9 cellular contexts compared by ENCODE assay signal in the genomic region with DNA sequence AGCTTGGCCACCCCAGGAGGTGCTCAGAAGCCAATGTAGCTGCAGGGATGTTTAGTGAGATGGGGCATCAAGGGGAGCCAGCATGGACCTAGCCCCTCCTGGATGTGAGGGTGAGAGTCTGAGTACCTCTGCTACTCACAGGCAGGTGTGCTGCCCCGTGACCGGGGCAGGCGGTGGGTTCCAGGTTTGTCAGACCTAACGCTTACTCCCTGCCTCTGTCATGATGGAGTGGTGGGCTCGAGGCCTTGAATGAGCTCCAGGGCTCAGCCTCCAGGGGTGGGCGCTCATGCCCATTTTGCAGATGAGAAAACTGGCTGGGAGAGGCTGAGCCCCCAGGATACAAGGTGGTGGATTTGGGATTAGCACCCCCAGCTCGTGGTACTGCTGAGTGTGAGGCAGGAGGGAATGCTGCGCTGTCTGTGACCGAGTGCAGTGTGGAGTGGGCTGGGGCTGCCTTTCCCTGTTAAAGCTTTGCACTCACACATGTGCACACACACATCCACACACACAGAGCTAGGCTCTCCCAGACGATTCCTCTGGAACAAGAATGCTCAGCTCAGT. TPM values are rescaled to one million over a fixed set of nuclear protein-coding genes. Genes with fewer than 3 reads are reported as not detected.
DNase-seq lines count a peak whose midpoint lies in the region; ATAC-seq, FAIRE-seq and TF ChIP-seq lines count a peak whose summit lies in the region.
"Had no signal": no experiment of that assay in that cellular context is flagged by ENCODE, and none has a peak within 500 bp of the region (broad histone marks: within the 10 kb centered on the region; RNA-seq: fewer than 3 reads in every experiment).

No MANE protein-coding gene starts in this region.

- peak overlapping the region; percentile 81 for H3K4me3 ChIP-seq in HL-60 (replicated peaks; ENCODE audit: insufficient read depth, low read length)
- H3K4me3 ChIP-seq in body of pancreas: peak overlapping the region in 1 of 2 donors; percentile 74
- H3K4me3 ChIP-seq in keratinocyte (ENCODE audit: control insufficient read depth in 2 of 3, extremely low read depth in 1 of 3, insufficient read depth in 2 of 3, low read depth in 1 of 3, low read length in 3 of 3): peak overlapping the region; percentile 73 to 93 (median 75)
- H3K4me3 ChIP-seq in spleen: peak overlapping the region; percentile 53 to 86 (median 62)

- ATAC-seq in body of pancreas (no peak), GM18519 (IDR thresholded peaks at IDR 0.05; ENCODE audit: low FRiP score, unreplicated experiment) (no peak), HG02884 (IDR thresholded peaks at IDR 0.05; ENCODE audit: unreplicated experiment) (no peak)

- no peak overlapping the region for H2AFZ ChIP-seq in keratinocyte (ENCODE audit: control insufficient read depth, low read length)

- H3K9me3 ChIP-seq in body of pancreas (no peaks in the 10 kb centered on the region), keratinocyte (ENCODE audit: control insufficient read depth, low read depth, low read length) (no peaks in the 10 kb centered on the region), spleen (no peaks in the 10 kb centered on the region)

- peak overlapping the region; percentile 80 for H3K9ac ChIP-seq in keratinocyte (ENCODE audit: control insufficient read depth, extremely low read depth, insufficient read depth, low read length)

- dilution Hi-C loops in keratinocyte (cut with MboI; ENCODE audit: extremely low pct_ligation_motif_present, low sequenced_read_pairs): no loop called here

- peaks cover 30% of the 10 kb centered on the region for H4K20me1 ChIP-seq in keratinocyte (ENCODE audit: control insufficient read depth, extremely low read depth, insufficient read depth, low read length)

- DNase-seq in HL-60 (ENCODE audit: low read depth in 1 of 2, low spot score in 1 of 2) (no peak), body of pancreas (no peak), keratinocyte (ENCODE audit: low read depth, low spot score) (no peak), spleen (no peak), dedifferentiated amniotic fluid mesenchymal stem cell (ENCODE audit: extremely low spot score) (no peak), putamen (ENCODE audit: low spot score) (no peak)

- H3K9me1 ChIP-seq in keratinocyte (ENCODE audit: control insufficient read depth, extremely low read depth, insufficient read depth, low read length): peaks cover 9% of the 10 kb centered on the region

- H3K27ac ChIP-seq in HL-60 (replicated peaks): peak overlapping the region; percentile 76
- H3K27ac ChIP-seq in body of pancreas: peak overlapping the region; percentile 65 to 87 (median 78)
- H3K27ac ChIP-seq in keratinocyte (ENCODE audit: control insufficient read depth, insufficient read depth, low read length): peak overlapping the region; percentile 77
- H3K27ac ChIP-seq in spleen: peak overlapping the region in 6 of 8 donors; percentile 73 to 90 (median 86)

- no peaks in the 10 kb centered on the region for H3K27me3 ChIP-seq in HL-60 (ENCODE audit: insufficient read depth, poor library complexity, severe bottlenecking)
- no peaks in the 10 kb centered on the region for H3K27me3 ChIP-seq in body of pancreas
- no peaks in the 10 kb centered on the region for H3K27me3 ChIP-seq in keratinocyte (ENCODE audit: control insufficient read depth, extremely low read depth, insufficient read depth, low read length)
- H3K27me3 ChIP-seq in spleen (replicated peaks in 1 of 7): peaks cover 0 to 5% (median 0%) of the 10 kb centered on the region in 7 donors

- no peak for FAIRE-seq in keratinocyte (lab: Jason Lieb, UNC)
- FAIRE-seq: GM19239 had no signal

- peaks cover 78% of the 10 kb centered on the region for H3K4me1 ChIP-seq in body of pancreas
- H3K4me1 ChIP-seq in keratinocyte (ENCODE audit: control insufficient read depth, extremely low read depth, insufficient read depth, low read length): peaks cover 53% of the 10 kb centered on the region
- H3K4me1 ChIP-seq in spleen: peaks cover 15 to 85% (median 69%) of the 10 kb centered on the region in 6 donors

- peak overlapping the region; percentile 88 for H3K4me2 ChIP-seq in keratinocyte (ENCODE audit: control insufficient read depth, extremely low read depth, insufficient read depth, low read depth, low read length)

- peaks cover 60% of the 10 kb centered on the region for H3K79me2 ChIP-seq in keratinocyte (ENCODE audit: control insufficient read depth, insufficient read depth, low read length)

- no peak for TF ChIP-seq CTCF in HL-60 (IDR thresholded peaks at IDR 0.05; ENCODE audit: insufficient read depth, low read length)
- TF ChIP-seq CTCF in body of pancreas (IDR thresholded peaks at IDR 0.05): no peak
- no peak for TF ChIP-seq CTCF in keratinocyte (optimal IDR thresholded peaks at IDR 0.05 in 1 of 3, IDR thresholded peaks at IDR 0.05 in 1 of 3, conservative IDR thresholded peaks at IDR 0.05 in 1 of 3; ENCODE audit: extremely low read depth in 1 of 3, insufficient read depth in 2 of 3, low read length in 3 of 3)
- TF ChIP-seq CTCF in spleen (IDR thresholded peaks at IDR 0.05 in 8 of 11, conservative IDR thresholded peaks at IDR 0.05 in 3 of 11): no peak

- 0 to 39% methylated on average over 3 to 10 of the region's 10 CpGs for WGBS in body of pancreas, 2 donors
- 46 to 78% (median 72%) methylated on average over 6 to 10 of the region's 10 CpGs for WGBS in spleen, 5 donors

- intact Hi-C loops in body of pancreas (cut with DNase I): no loop called here
- intact Hi-C loops in spleen (cut with DNase I; ENCODE audit: low total_unique reads): loop anchor here (10.0 kb wide), 1 partner anchor 153 kb away; no protein-coding TSS in a partner anchor

- H3K36me3 ChIP-seq in body of pancreas (replicated peaks in 1 of 2; ENCODE audit: insufficient read depth in 1 of 2, low read depth in 2 of 2) (no peaks in the 10 kb centered on the region), keratinocyte (ENCODE audit: control insufficient read depth in 2 of 2, extremely low read depth in 1 of 2, insufficient read depth in 2 of 2, low read length in 2 of 2) (no peaks in the 10 kb centered on the region), spleen (no peaks in the 10 kb centered on the region)

- TF ChIP-seq POLR2A in body of pancreas (IDR thresholded peaks at IDR 0.05) (no peak), spleen (IDR thresholded peaks at IDR 0.05) (no peak)

RNA-seq across cellular contexts. Expression of gene RXRA, which starts 1.5 kb away (rescaled TPM):
- total RNA-seq in body of pancreas (10 to 100 TPM; 31.4 to 41.9 TPM), spleen (100 to 1,000 TPM in 2 of 7 donors, 10 to 100 TPM in 5; 67.7 to 116 (median 95.6) TPM)
- polyA plus RNA-seq in keratinocyte (9.7 to 17.2 TPM (median 16.7 TPM) in 3 replicates), spleen (10 to 100 TPM; 10.9 to 40.4 (median 11.9) TPM)
- polyA plus RNA-seq in keratinocyte (2011; ENCODE audit: low read depth): 15.9 TPM
- 10.5 and 21.8 TPM in 2 replicates for polyA plus RNA-seq in keratinocyte (2011; cell fraction: cytosol; rRNA removed)
- polyA plus RNA-seq in keratinocyte (2011; cell fraction: nucleus; rRNA removed): 19.4 and 29.5 TPM in 2 replicates
- 30.5 and 34.7 TPM in 2 replicates for polyA plus RNA-seq in keratinocyte (2012; ENCODE audit: low replicate concordance)
- polyA minus RNA-seq in keratinocyte: 19.2 to 55.3 TPM (median 30.6 TPM) in 3 replicates
- polyA minus RNA-seq in keratinocyte (2011; cell fraction: cytosol; rRNA and poly(A)+ RNA removed): 50.6 TPM
- polyA minus RNA-seq in keratinocyte (2011; cell fraction: nucleus; rRNA and poly(A)+ RNA removed): 26.7 and 27.5 TPM in 2 replicates
